In genomic region chr1:48673725-48674124, GRCh38 we compare ENCODE assay signal across 13 cellular contexts.
DNase-seq lines count a peak whose midpoint lies in the region; ATAC-seq and TF ChIP-seq lines count a peak whose summit lies in the region.
"Had no signal": no experiment of that assay in that cellular context is flagged by ENCODE, and none has a peak within 500 bp of the region (broad histone marks: within the 10 kb centered on the region; RNA-seq: fewer than 3 reads in every experiment).

No MANE protein-coding gene starts in this region.

- H3K4me2 ChIP-seq in MM.1S (ENCODE audit: low read depth, low read length): no peak overlapping the region

- H3F3A ChIP-seq in MM.1S (ENCODE audit: insufficient read depth, low read length): no peaks in the 10 kb centered on the region

- WGBS in heart right ventricle, 2 donors: 43 to 46% methylated on average over 10 of the region's 10 CpGs
- 68 to 72% methylated on average over 6 to 10 of the region's 10 CpGs for WGBS in endodermal cell (ENCODE audit: insufficient coverage in 1 of 2, insufficient read length in 1 of 2), 2 experiments

- H3K36me3 Mint-ChIP-seq in endodermal cell (ENCODE audit: low read depth) (no peaks in the 10 kb centered on the region), type B pancreatic cell (no peaks in the 10 kb centered on the region)
- H3K36me3 Mint-ChIP-seq: CD4-positive, CD25-positive, alpha-beta regulatory T cell had no signal

- H3K4me3 ChIP-seq in left ventricle myocardium inferior (no peak overlapping the region), heart right ventricle (no peak overlapping the region), endodermal cell (ENCODE audit: low read length) (no peak overlapping the region), MM.1S (ENCODE audit: low read length) (no peak overlapping the region)

- H3K27me3 ChIP-seq in left ventricle myocardium inferior (ENCODE audit: low read depth) (peaks cover 75% of the 10 kb centered on the region), heart right ventricle (peaks cover 0 to 43% (median 28%) of the 10 kb centered on the region in 7 donors), endodermal cell (ENCODE audit: control insufficient read depth, insufficient read depth, low read length, poor library complexity, severe bottlenecking) (no peaks in the 10 kb centered on the region), MM.1S (replicated peaks; ENCODE audit: insufficient read depth, low read length) (no peaks in the 10 kb centered on the region)

- no peak overlapping the region for H2AFZ ChIP-seq in MM.1S (ENCODE audit: low read length)

- DNase-seq in left ventricle myocardium inferior: no peak
- DNase-seq in heart right ventricle: no peak
- DNase-seq in NCI-H2107 treated with DMSO at 0.1 percent for 48 hours (lab: John Stamatoyannopoulos, UW; ENCODE audit: unreplicated experiment): peak; percentile 52
- peak; percentile 88 for DNase-seq in endodermal cell
- no peak for DNase-seq in type B pancreatic cell (ENCODE audit: extremely low spot score, unreplicated experiment)
- DNase-seq in MM.1S: no peak
- DNase-seq: activated CD4-positive, alpha-beta T cell treated with anti-CD3 and anti-CD28 coated beads, Interleukin-2, amount 50 U/mL, for 4 hours; activated naive CD4-positive, alpha-beta T cell treated with anti-CD3 and anti-CD28 coated beads, Interleukin-2, amount 50 U/mL, for 16 hours; CD4-positive, CD25-positive, alpha-beta regulatory T cell; retina; SW 1271 had no signal

- H3K27me3 Mint-ChIP-seq in endodermal cell (ENCODE audit: insufficient read depth) (peaks cover 2% of the 10 kb centered on the region), type B pancreatic cell (peaks cover 32% of the 10 kb centered on the region)
- H3K27me3 Mint-ChIP-seq: CD4-positive, CD25-positive, alpha-beta regulatory T cell had no signal

- no peak overlapping the region for H3K9ac ChIP-seq in endodermal cell (ENCODE audit: extremely low read depth, low read length, poor library complexity, severe bottlenecking)
- H3K9ac ChIP-seq in MM.1S (ENCODE audit: low read length): no peak overlapping the region

- no peaks in the 10 kb centered on the region for H3K9me3 Mint-ChIP-seq in endodermal cell
- H3K9me3 Mint-ChIP-seq in type B pancreatic cell: no peaks in the 10 kb centered on the region

- no peaks in the 10 kb centered on the region for H3K79me2 ChIP-seq in MM.1S (ENCODE audit: low read length)

- H3K4me1 ChIP-seq in left ventricle myocardium inferior (no peaks in the 10 kb centered on the region), heart right ventricle (peaks cover 0 to 3% (median 0%) of the 10 kb centered on the region in 9 donors), endodermal cell (ENCODE audit: control insufficient read depth, insufficient read depth, low read length) (peaks cover 18% of the 10 kb centered on the region), MM.1S (ENCODE audit: low read length) (no peaks in the 10 kb centered on the region)

- H3K27ac ChIP-seq in left ventricle myocardium inferior (replicated peaks) (no peak overlapping the region), heart right ventricle (no peak overlapping the region), endodermal cell (ENCODE audit: low read depth, low read length) (no peak overlapping the region), MM.1S (ENCODE audit: low read length) (no peak overlapping the region)

- no peaks in the 10 kb centered on the region for H3K36me3 ChIP-seq in left ventricle myocardium inferior
- H3K36me3 ChIP-seq in heart right ventricle: no peaks in the 10 kb centered on the region
- no peaks in the 10 kb centered on the region for H3K36me3 ChIP-seq in endodermal cell (ENCODE audit: control insufficient read depth, insufficient read depth, low read length)
- no peaks in the 10 kb centered on the region for H3K36me3 ChIP-seq in MM.1S (replicated peaks; ENCODE audit: insufficient read depth, low read length)

- H3K9me2 ChIP-seq in MM.1S (replicated peaks; ENCODE audit: insufficient read depth, low read length): no peaks in the 10 kb centered on the region

- no peak overlapping the region for H3K27ac Mint-ChIP-seq in endodermal cell
- no peak overlapping the region for H3K27ac Mint-ChIP-seq in type B pancreatic cell
- H3K27ac Mint-ChIP-seq: CD4-positive, CD25-positive, alpha-beta regulatory T cell had no signal

- intact Hi-C loops in left ventricle myocardium inferior (cut with micrococcal nuclease): no loop called here
- intact Hi-C loops in heart right ventricle (cut with DNase I): loop anchor here in 3 of 10 donors (5.0 to 10.0 kb wide), 3 partner anchors 141 to 1671 kb away; no protein-coding TSS in a partner anchor

- H4K20me1 ChIP-seq in MM.1S (ENCODE audit: insufficient read depth, low read length): no peaks in the 10 kb centered on the region

- ATAC-seq in heart right ventricle: no peak
- no peak for ATAC-seq in HG03439 (IDR thresholded peaks at IDR 0.05; ENCODE audit: unreplicated experiment)
- no peak for ATAC-seq in HG02970 (IDR thresholded peaks at IDR 0.05; ENCODE audit: low FRiP score, unreplicated experiment)

- TF ChIP-seq CTCF in left ventricle myocardium inferior (IDR thresholded peaks at IDR 0.05; ENCODE audit: borderline replicate concordance) (peak; percentile 17), heart right ventricle (IDR thresholded peaks at IDR 0.05) (peak in 1 of 9 donors; percentile 11), endodermal cell (conservative IDR thresholded peaks at IDR 0.05) (peak; percentile 82), type B pancreatic cell (conservative IDR thresholded peaks at IDR 0.05) (peak; percentile 33), MM.1S (IDR thresholded peaks at IDR 0.05; ENCODE audit: low read length) (no peak)

- peaks cover 49% of the 10 kb centered on the region for H3K4me1 Mint-ChIP-seq in endodermal cell
- H3K4me1 Mint-ChIP-seq in type B pancreatic cell (ENCODE audit: unreplicated experiment): peaks cover 10% of the 10 kb centered on the region
- H3K4me1 Mint-ChIP-seq: CD4-positive, CD25-positive, alpha-beta regulatory T cell had no signal

- H3K4me3 Mint-ChIP-seq in endodermal cell: no peak overlapping the region
- H3K4me3 Mint-ChIP-seq in type B pancreatic cell: no peak overlapping the region
- H3K4me3 Mint-ChIP-seq: CD4-positive, CD25-positive, alpha-beta regulatory T cell had no signal

- no peaks in the 10 kb centered on the region for H3K9me3 ChIP-seq in left ventricle myocardium inferior (replicated peaks)
- H3K9me3 ChIP-seq in heart right ventricle: no peaks in the 10 kb centered on the region
- no peaks in the 10 kb centered on the region for H3K9me3 ChIP-seq in endodermal cell (ENCODE audit: control insufficient read depth, low read length)
- no peaks in the 10 kb centered on the region for H3K9me3 ChIP-seq in MM.1S (replicated peaks; ENCODE audit: insufficient read depth, low read length)

Comparison
In these comparisons a context has a peak if more than half of its experiments do, and no peak if none do; other contexts are left out.
1. DNase-seq: peak in NCI-H2107 treated with DMSO at 0.1 percent for 48 hours (single experiment) and endodermal cell (single experiment); none in left ventricle myocardium inferior (single experiment), heart right ventricle (0 of 2), type B pancreatic cell (single experiment) and MM.1S (single experiment).